Comparison of ENCODE assay signal across 1 cellular context in genomic region chr5:93174930-93175329, GRCh38.
TF ChIP-seq lines count a peak whose summit lies in the region.

No MANE protein-coding gene starts in this region.

TF ChIP-seq in GM23338, 12 proteins besides CTCF, POLR2A, EP300 and RAD21 (continued from another document):
- TF ChIP-seq ZNF462 (CRISPR knock-in tag; IDR thresholded peaks at IDR 0.05) (no peak), REST (IDR thresholded peaks at IDR 0.05; ENCODE audit: unreplicated experiment) (no peak), ZNF331 (CRISPR knock-in tag; IDR thresholded peaks at IDR 0.05; ENCODE audit: low read depth) (no peak), ZNF114 (CRISPR knock-in tag; IDR thresholded peaks at IDR 0.05) (no peak), NANOG (IDR thresholded peaks at IDR 0.05; ENCODE audit: borderline replicate concordance) (no peak), ETS1 (IDR thresholded peaks at IDR 0.05) (no peak)
